In the genomic region with DNA sequence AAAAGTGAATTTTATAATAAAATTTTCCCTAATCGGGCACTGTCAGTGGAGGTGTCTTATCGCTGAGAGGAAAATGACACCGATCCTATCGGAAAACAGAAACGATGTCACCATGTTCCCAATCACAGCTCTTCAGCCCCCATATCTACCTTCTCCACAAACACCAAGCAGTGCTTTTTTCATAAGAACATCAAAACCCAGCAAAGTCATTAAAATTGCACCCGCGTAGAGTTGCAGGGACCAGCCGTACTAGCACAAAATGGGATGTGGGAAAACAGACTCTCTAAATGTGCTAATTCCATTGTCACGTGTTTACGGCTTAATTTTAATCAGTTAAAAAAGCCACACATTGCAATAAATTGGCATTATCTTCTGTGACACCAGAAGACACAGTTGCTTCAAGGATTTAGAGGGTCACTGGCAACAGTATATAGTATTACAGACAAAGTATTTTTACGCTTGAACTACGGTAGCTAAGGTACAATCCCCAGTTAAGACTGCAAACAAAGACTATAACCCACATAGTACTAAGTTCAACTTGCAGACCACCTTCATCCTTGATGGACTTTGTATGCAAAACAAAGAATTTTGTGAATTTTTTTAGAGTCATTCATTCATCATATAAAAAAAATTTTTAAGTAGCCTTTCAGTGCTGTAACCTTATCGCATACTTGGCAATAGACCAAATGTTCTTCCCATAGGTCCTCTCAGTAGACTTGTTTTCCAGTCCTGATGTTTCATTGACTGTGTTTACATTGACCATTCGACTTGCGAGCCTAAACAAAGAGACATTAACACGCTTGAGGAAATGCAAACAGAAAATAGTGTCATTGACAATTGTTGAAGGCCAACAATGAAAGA, we compare ENCODE assay signal across 22 cellular contexts.
DNase-seq lines count a peak whose midpoint lies in the region; ATAC-seq, FAIRE-seq and TF ChIP-seq lines count a peak whose summit lies in the region.
"Had no signal": no experiment of that assay in that cellular context is flagged by ENCODE, and none has a peak within 500 bp of the region (broad histone marks: within the 10 kb centered on the region; RNA-seq: fewer than 3 reads in every experiment).

No MANE protein-coding gene starts in this region.

- H2BK20ac ChIP-seq in H1 (ENCODE audit: low read length): no peak overlapping the region

- no peak for TF ChIP-seq POLR2A in H1 (IDR thresholded peaks at IDR 0.05; ENCODE audit: control extremely low read depth in 1 of 2, low read depth in 2 of 2, low read length in 2 of 2)
- TF ChIP-seq POLR2A in esophagus muscularis mucosa (IDR thresholded peaks at IDR 0.05; ENCODE audit: low read depth): no peak

- TF ChIP-seq RAD21 in H1 (IDR thresholded peaks at IDR 0.05 in 1 of 2, conservative IDR thresholded peaks at IDR 0.05 in 1 of 2; ENCODE audit: low read depth in 2 of 2, low read length in 2 of 2): no peak

- no peaks in the 10 kb centered on the region for H3K36me3 Mint-ChIP-seq in effector memory CD8-positive, alpha-beta T cell (ENCODE audit: insufficient read depth)
- H3K36me3 Mint-ChIP-seq: activated naive CD8-positive, alpha-beta T cell treated with anti-CD3 and anti-CD28 coated beads for 36 hours; CD8-positive, alpha-beta T cell had no signal

- TF ChIP-seq CTCF in H1 (IDR thresholded peaks at IDR 0.05; ENCODE audit: control extremely low read depth in 1 of 3, insufficient read depth in 1 of 3, low read depth in 1 of 3, low read length in 3 of 3) (no peak), esophagus muscularis mucosa (IDR thresholded peaks at IDR 0.05) (no peak)

- H3K56ac ChIP-seq in H1 (replicated peaks; ENCODE audit: insufficient read length, low read depth, low read length): no peak overlapping the region

- H4K20me1 ChIP-seq in H1 (replicated peaks in 1 of 2; ENCODE audit: control insufficient read depth in 1 of 2, insufficient read depth in 2 of 2, low read length in 2 of 2): no peaks in the 10 kb centered on the region

- H3K79me1 ChIP-seq in H1 (ENCODE audit: low read depth, low read length): no peaks in the 10 kb centered on the region

- no peak overlapping the region for H3K18ac ChIP-seq in H1 (ENCODE audit: extremely low read depth, low read length)

- H4K5ac ChIP-seq in H1 (ENCODE audit: insufficient read length, low read depth, low read length): no peak overlapping the region

- no peak overlapping the region for H4K8ac ChIP-seq in H1 (ENCODE audit: extremely low read depth, insufficient read depth, low read length)

- H3K4me1 ChIP-seq in H1 (replicated peaks in 1 of 4; ENCODE audit: control insufficient read depth in 3 of 4, insufficient read depth in 4 of 4, low read length in 3 of 4): peaks cover 0 to 9% (median under 1%) of the 10 kb centered on the region in 4 experiments; a peak in 3 of 7 replicates
- no peaks in the 10 kb centered on the region for H3K4me1 ChIP-seq in esophagus muscularis mucosa
- H3K4me1 ChIP-seq: parathyroid adenoma had no signal

- H3K14ac ChIP-seq in H1 (ENCODE audit: insufficient read length): no peak overlapping the region

- H3K23ac ChIP-seq in H1 (ENCODE audit: insufficient read length): no peak overlapping the region

- CTCF ChIA-PET in H1 (lab: Charles Lee; ENCODE audit: partially characterized antibody): interaction anchor here (0.6 kb wide), 1 partner anchor 1215 kb away, joined by 3 read pairs; no protein-coding TSS in a partner anchor

- H2AK5ac ChIP-seq in H1 (ENCODE audit: low read depth, low read length): no peak overlapping the region

- H3K27ac ChIP-seq in H1 (ENCODE audit: low read depth, low read length) (no peak overlapping the region), esophagus muscularis mucosa (replicated peaks in 1 of 4) (no peak overlapping the region)
- H3K27ac ChIP-seq: parathyroid adenoma had no signal

- no peaks in the 10 kb centered on the region for H3K27me3 Mint-ChIP-seq in effector memory CD8-positive, alpha-beta T cell
- H3K27me3 Mint-ChIP-seq: activated naive CD8-positive, alpha-beta T cell treated with anti-CD3 and anti-CD28 coated beads for 36 hours; T-cell had no signal

- DNase-seq in COR-L47 (lab: John Stamatoyannopoulos, UW): peak; percentile 53
- DNase-seq in LoVo (ENCODE audit: low spot score): peak; percentile 8
- peak; percentile 37 for DNase-seq in NCI-H345 treated with DMSO at 0.1 percent for 48 hours (lab: John Stamatoyannopoulos, UW; ENCODE audit: unreplicated experiment)
- no peak for DNase-seq in H1 (ENCODE audit: low read depth in 1 of 2, low spot score in 2 of 2)
- DNase-seq in effector memory CD8-positive, alpha-beta T cell: no peak
- DNase-seq in activated effector memory CD4-positive, alpha-beta T cell treated with anti-CD3 and anti-CD28 coated beads, Interleukin-2, amount 50 U/mL, for 16 hours: no peak
- DNase-seq in esophagus muscularis mucosa (ENCODE audit: extremely low spot score): no peak
- DNase-seq: ACHN; activated CD8-positive, alpha-beta memory T cell treated with anti-CD3 and anti-CD28 coated beads, Interleukin-2, amount 50 U/mL, for 48 hours; activated naive CD8-positive, alpha-beta T cell treated with anti-CD3 and anti-CD28 coated beads for 36 hours; caudate nucleus; CD8-positive, alpha-beta T cell; GF-D8; head of caudate nucleus; kidney glomerular epithelial cell; NCI-H1436 treated with DMSO at 0.1 percent for 48 hours; stimulated activated CD4-positive, alpha-beta T cell treated with anti-CD3 and anti-CD28 coated beads, Interleukin-12 subunit alpha, Interleukin-12 subunit beta, amount 100 ng/mL, for 4 hours; T-cell had no signal

- H3K4ac ChIP-seq in H1 (replicated peaks; ENCODE audit: insufficient read length, low read depth, low read length): no peak overlapping the region

- peak; percentile 69 for FAIRE-seq in H1 (lab: Jason Lieb, UNC)
- FAIRE-seq: GM19239 had no signal

- POLR2A ChIA-PET in H1 (lab: Charles Lee; ENCODE audit: partially characterized antibody): no interaction called here

- peaks cover 0 to 3% of the 10 kb centered on the region in 2 donors for H3K4me1 Mint-ChIP-seq in effector memory CD8-positive, alpha-beta T cell (ENCODE audit: low read depth in 2 of 2)

- WGBS in H1 (ENCODE audit: extremely low coverage in 1 of 2, insufficient coverage in 1 of 2, insufficient read length in 1 of 2, insufficient replicate concordance in 2 of 2, low coverage in 1 of 2, low lambda C conversion rate in 2 of 2, missing lambda C conversion rate in 1 of 2), 2 experiments: 92% methylated on average over 16 of the region's 16 CpGs; no CpG with 5 or more reads in 1 of the 2 experiments
- WGBS in esophagus muscularis mucosa: 95% methylated on average over 16 of the region's 16 CpGs

- H2BK15ac ChIP-seq in H1 (ENCODE audit: low read length): no peak overlapping the region

- ATAC-seq in effector memory CD8-positive, alpha-beta T cell (replicated peaks): no peak
- no peak for ATAC-seq in GM18867 (IDR thresholded peaks at IDR 0.05; ENCODE audit: unreplicated experiment)
- ATAC-seq: activated CD4-positive, CD25-positive, alpha-beta regulatory T cell treated with anti-CD3 and anti-CD28 coated beads, Interleukin-2, amount 50 U/mL, for 24 hours; CD8-positive, alpha-beta T cell; T-cell had no signal

- no peak overlapping the region for H2BK5ac ChIP-seq in H1 (ENCODE audit: low read depth, low read length)

- no peak overlapping the region for H3K9ac ChIP-seq in H1 (replicated peaks in 1 of 4; ENCODE audit: extremely low read depth in 1 of 4, low read depth in 3 of 4, low read length in 3 of 4)
- H3K9ac ChIP-seq: parathyroid adenoma had no signal

- H2BK12ac ChIP-seq in H1 (ENCODE audit: low read depth, low read length): no peak overlapping the region

- intact Hi-C loops in esophagus muscularis mucosa (cut with DNase I): loop anchor here (10.0 kb wide), 1 partner anchor 822 kb away; no protein-coding TSS in a partner anchor

- H3K23me2 ChIP-seq in H1 (ENCODE audit: low read depth, low read length): no peaks in the 10 kb centered on the region

- H3K4me2 ChIP-seq in H1 (ENCODE audit: insufficient read depth in 1 of 2, low read depth in 2 of 2, low read length in 2 of 2): no peak overlapping the region

- H3K27me3 ChIP-seq in H1 (replicated peaks in 1 of 4; ENCODE audit: control insufficient read depth in 3 of 4, extremely low read depth in 1 of 4, insufficient read depth in 3 of 4, low read length in 3 of 4) (no peaks in the 10 kb centered on the region), esophagus muscularis mucosa (no peaks in the 10 kb centered on the region)

- no peaks in the 10 kb centered on the region for H3K9me3 ChIP-seq in H1 (ENCODE audit: insufficient read depth in 2 of 2, low read depth in 1 of 2, low read length in 1 of 2)
- H3K9me3 ChIP-seq in esophagus muscularis mucosa: no peaks in the 10 kb centered on the region

- H3K36me3 ChIP-seq in H1 (ENCODE audit: control insufficient read depth in 2 of 4, insufficient read depth in 4 of 4, low read length in 3 of 4) (no peaks in the 10 kb centered on the region), esophagus muscularis mucosa (no peaks in the 10 kb centered on the region)

- H2BK120ac ChIP-seq in H1 (replicated peaks; ENCODE audit: low read depth, low read length): no peak overlapping the region

- TF ChIP-seq EP300 in H1 (IDR thresholded peaks at IDR 0.05; ENCODE audit: borderline replicate concordance in 1 of 2, low read depth in 2 of 2, low read length in 2 of 2): no peak
- no peak for TF ChIP-seq EP300 in esophagus muscularis mucosa (IDR thresholded peaks at IDR 0.05)

- H3K79me2 ChIP-seq in H1 (ENCODE audit: control insufficient read depth in 1 of 2, insufficient read depth in 2 of 2, low read length in 2 of 2): no peaks in the 10 kb centered on the region
- H3K79me2 ChIP-seq: parathyroid adenoma had no signal

- no peaks in the 10 kb centered on the region for H3K9me3 Mint-ChIP-seq in effector memory CD8-positive, alpha-beta T cell
- H3K9me3 Mint-ChIP-seq: activated naive CD8-positive, alpha-beta T cell treated with anti-CD3 and anti-CD28 coated beads for 36 hours; CD8-positive, alpha-beta T cell; T-cell had no signal

- no peak overlapping the region for H4K91ac ChIP-seq in H1 (replicated peaks; ENCODE audit: insufficient read length, low read length)

- peak overlapping the region in 1 of 2 donors; percentile 28 for H3K27ac Mint-ChIP-seq in effector memory CD8-positive, alpha-beta T cell
- H3K27ac Mint-ChIP-seq: activated naive CD8-positive, alpha-beta T cell treated with anti-CD3 and anti-CD28 coated beads for 36 hours; CD8-positive, alpha-beta T cell; T-cell had no signal

- no peak overlapping the region for H3K4me3 ChIP-seq in H1 (ENCODE audit: extremely low read depth in 1 of 4, insufficient read depth in 2 of 4, low read depth in 3 of 4, low read length in 4 of 4)
- H3K4me3 ChIP-seq in esophagus muscularis mucosa: no peak overlapping the region

- no peak overlapping the region for H3K4me3 Mint-ChIP-seq in effector memory CD8-positive, alpha-beta T cell
- H3K4me3 Mint-ChIP-seq: activated naive CD8-positive, alpha-beta T cell treated with anti-CD3 and anti-CD28 coated beads for 36 hours; CD8-positive, alpha-beta T cell; T-cell had no signal

- H2AFZ ChIP-seq in H1 (ENCODE audit: low read length): no peak overlapping the region
- H2AFZ ChIP-seq: parathyroid adenoma had no signal

TF ChIP-seq in H1, 55 proteins besides CTCF, POLR2A, EP300 and RAD21 (continues in another document):
- TF ChIP-seq EZH2 (IDR thresholded peaks at IDR 0.05; ENCODE audit: low read depth, low read length, severe bottlenecking): no peak
- no peak for TF ChIP-seq KDM1A (IDR thresholded peaks at IDR 0.05; ENCODE audit: borderline replicate concordance, low read length)
- TF ChIP-seq SP2 (IDR thresholded peaks at IDR 0.05; ENCODE audit: low read length): no peak
- no peak for TF ChIP-seq SIRT6 (IDR thresholded peaks at IDR 0.05; ENCODE audit: low read length)

Comparison
In these comparisons a context has a peak if more than half of its experiments do, and no peak if none do; other contexts are left out.
1. DNase-seq: peak in COR-L47 (single experiment), LoVo (single experiment) and NCI-H345 treated with DMSO at 0.1 percent for 48 hours (single experiment); none in H1 (0 of 2), effector memory CD8-positive, alpha-beta T cell (0 of 3), activated effector memory CD4-positive, alpha-beta T cell treated with anti-CD3 and anti-CD28 coated beads, Interleukin-2, amount 50 U/mL, for 16 hours (single experiment) and esophagus muscularis mucosa (single experiment).